In genomic region chr10:77842652-77843212, GRCh38 we compare ENCODE assay signal across 15 cellular contexts.
"Had no signal": no experiment of that assay in that cellular context is flagged by ENCODE, and none has a peak within 500 bp of the region (broad histone marks: within the 10 kb centered on the region; RNA-seq: fewer than 3 reads in every experiment).

No MANE protein-coding gene starts in this region.

- FAIRE-seq: bronchial epithelial cell had no signal

- DNase-seq: activated CD4-positive, alpha-beta T cell treated with anti-CD3 and anti-CD28 coated beads, Interleukin-2, amount 50 U/mL, for 48 hours; activated CD4-positive, CD25-positive, alpha-beta regulatory T cell treated with anti-CD3 and anti-CD28 coated beads, Interleukin-2, amount 50 U/mL, for 72 hours; activated naive CD4-positive, alpha-beta T cell treated with anti-CD3 and anti-CD28 coated beads, Interleukin-2, amount 10 ng/mL, durations not matched to agents 7 days and 5 days; dermis blood vessel endothelial cell; hippocampal formation; mesendoderm; stimulated activated CD4-positive, alpha-beta T cell treated with anti-CD3 and anti-CD28 coated beads, Interleukin-1b, Interleukin-23, amount 100 ng/mL, for 48 hours; T-helper 9 cell; uterus had no signal

- ATAC-seq: gastroesophageal sphincter, sciatic nerve had no signal

- H3K27ac Mint-ChIP-seq: activated naive CD4-positive, alpha-beta T cell treated with anti-CD3 and anti-CD28 coated beads, Interleukin-2, amount 10 ng/mL, durations not matched to agents 7 days and 5 days; activated T-helper 2 cell treated with anti-CD3 and anti-CD28 coated beads, Interferon-gamma antibody, Interleukin-2, Interleukin-4, amounts not matched to agents 10 μg/mL and 5 μg/mL and 100 μg/mL, durations not matched to agents 14 hours and 24 hours and 36 hours had no signal

- H3K4me3 ChIP-seq: ascending aorta, gastroesophageal sphincter, uterus had no signal

- H3K4me1 ChIP-seq: uterus had no signal

- H3K27me3 ChIP-seq: ascending aorta, gastroesophageal sphincter, uterus had no signal

- H3K9me3 Mint-ChIP-seq: activated naive CD4-positive, alpha-beta T cell treated with anti-CD3 and anti-CD28 coated beads, Interleukin-2, amount 10 ng/mL, durations not matched to agents 7 days and 5 days; activated T-helper 2 cell treated with anti-CD3 and anti-CD28 coated beads, Interferon-gamma antibody, Interleukin-2, Interleukin-4, amounts not matched to agents 10 μg/mL and 5 μg/mL and 100 μg/mL, durations not matched to agents 14 hours and 24 hours and 36 hours; nephron had no signal

- H3K36me3 Mint-ChIP-seq: activated naive CD4-positive, alpha-beta T cell treated with anti-CD3 and anti-CD28 coated beads, Interleukin-2, amount 10 ng/mL, durations not matched to agents 7 days and 5 days had no signal

- H3K4me3 Mint-ChIP-seq: activated naive CD4-positive, alpha-beta T cell treated with anti-CD3 and anti-CD28 coated beads, Interleukin-2, amount 10 ng/mL, durations not matched to agents 7 days and 5 days; nephron had no signal

- H3K9me3 ChIP-seq: ascending aorta, gastroesophageal sphincter, uterus had no signal

- H3K36me3 ChIP-seq: uterus had no signal

- H3K27ac ChIP-seq: ascending aorta, uterus had no signal
